Comparison of ENCODE assay signal across 1 cellular context in the genomic region with DNA sequence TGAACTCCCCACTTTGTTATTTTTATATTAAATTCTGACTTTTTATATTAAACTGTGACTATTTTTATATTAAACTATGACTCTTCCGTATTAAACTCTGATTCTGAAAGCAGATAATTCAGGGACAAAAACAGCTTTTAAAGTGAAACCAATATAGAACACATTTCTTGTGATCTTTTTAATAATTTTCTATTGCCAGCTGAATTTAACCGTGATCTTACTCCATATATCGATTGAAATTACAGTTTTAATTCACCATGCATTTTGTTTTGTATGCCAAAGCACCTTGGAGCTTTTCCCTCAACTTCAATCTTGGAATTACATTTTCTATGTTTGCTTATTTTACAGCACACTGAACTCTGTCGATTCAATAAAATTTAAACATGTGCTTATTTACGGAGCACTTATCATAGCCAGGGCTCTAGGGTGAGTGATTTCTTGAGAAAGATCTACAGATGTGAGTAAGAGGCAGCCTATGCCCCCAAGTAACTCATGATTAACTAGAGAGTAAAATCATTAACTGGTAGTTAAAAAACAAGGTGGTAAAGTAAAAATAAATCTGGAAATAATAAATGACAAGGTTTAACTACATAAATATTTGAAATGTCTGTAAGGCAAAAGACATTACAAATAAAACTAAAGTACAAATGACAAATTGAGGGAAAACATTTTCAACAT.
TF ChIP-seq lines count a peak whose summit lies in the region.

No MANE protein-coding gene starts in this region.

TF ChIP-seq in SK-N-SH treated with all-trans-retinoic acid at 6 μM for 48 hours, 23 proteins besides CTCF, POLR2A, EP300 and RAD21 (continued from another document):
- TF ChIP-seq, protein P1, sequence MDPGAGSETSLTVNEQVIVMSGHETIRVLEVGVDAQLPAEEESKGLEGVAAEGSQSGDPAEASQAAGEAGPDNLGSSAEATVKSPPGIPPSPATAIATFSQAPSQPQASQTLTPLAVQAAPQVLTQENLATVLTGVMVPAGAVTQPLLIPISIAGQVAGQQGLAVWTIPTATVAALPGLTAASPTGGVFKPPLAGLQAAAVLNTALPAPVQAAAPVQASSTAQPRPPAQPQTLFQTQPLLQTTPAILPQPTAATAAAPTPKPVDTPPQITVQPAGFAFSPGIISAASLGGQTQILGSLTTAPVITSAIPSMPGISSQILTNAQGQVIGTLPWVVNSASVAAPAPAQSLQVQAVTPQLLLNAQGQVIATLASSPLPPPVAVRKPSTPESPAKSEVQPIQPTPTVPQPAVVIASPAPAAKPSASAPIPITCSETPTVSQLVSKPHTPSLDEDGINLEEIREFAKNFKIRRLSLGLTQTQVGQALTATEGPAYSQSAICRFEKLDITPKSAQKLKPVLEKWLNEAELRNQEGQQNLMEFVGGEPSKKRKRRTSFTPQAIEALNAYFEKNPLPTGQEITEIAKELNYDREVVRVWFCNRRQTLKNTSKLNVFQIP (CRISPR knock-in tag; IDR thresholded peaks at IDR 0.05; ENCODE audit: borderline replicate concordance, low read depth) = no peak
- TF ChIP-seq ARNTL (CRISPR knock-in tag; IDR thresholded peaks at IDR 0.05; ENCODE audit: borderline replicate concordance, low read depth) = no peak
- TF ChIP-seq ZFP30 (CRISPR knock-in tag; IDR thresholded peaks at IDR 0.05) = no peak
- no peak for TF ChIP-seq TOX (CRISPR knock-in tag; IDR thresholded peaks at IDR 0.05; ENCODE audit: borderline replicate concordance)
- TF ChIP-seq CSDC2 (CRISPR knock-in tag; IDR thresholded peaks at IDR 0.05) = no peak
- no peak for TF ChIP-seq ZNF70 (CRISPR knock-in tag; IDR thresholded peaks at IDR 0.05)
- TF ChIP-seq ZNF8 (CRISPR knock-in tag; IDR thresholded peaks at IDR 0.05) = no peak
- TF ChIP-seq ZFP3 (CRISPR knock-in tag; IDR thresholded peaks at IDR 0.05) = no peak
- no peak for TF ChIP-seq SNAI2 (CRISPR knock-in tag; IDR thresholded peaks at IDR 0.05)
- TF ChIP-seq PPARA (CRISPR knock-in tag; IDR thresholded peaks at IDR 0.05; ENCODE audit: borderline replicate concordance) = no peak
- TF ChIP-seq BACH2 (CRISPR knock-in tag; IDR thresholded peaks at IDR 0.05; ENCODE audit: borderline replicate concordance) = no peak
- TF ChIP-seq, protein P2, sequence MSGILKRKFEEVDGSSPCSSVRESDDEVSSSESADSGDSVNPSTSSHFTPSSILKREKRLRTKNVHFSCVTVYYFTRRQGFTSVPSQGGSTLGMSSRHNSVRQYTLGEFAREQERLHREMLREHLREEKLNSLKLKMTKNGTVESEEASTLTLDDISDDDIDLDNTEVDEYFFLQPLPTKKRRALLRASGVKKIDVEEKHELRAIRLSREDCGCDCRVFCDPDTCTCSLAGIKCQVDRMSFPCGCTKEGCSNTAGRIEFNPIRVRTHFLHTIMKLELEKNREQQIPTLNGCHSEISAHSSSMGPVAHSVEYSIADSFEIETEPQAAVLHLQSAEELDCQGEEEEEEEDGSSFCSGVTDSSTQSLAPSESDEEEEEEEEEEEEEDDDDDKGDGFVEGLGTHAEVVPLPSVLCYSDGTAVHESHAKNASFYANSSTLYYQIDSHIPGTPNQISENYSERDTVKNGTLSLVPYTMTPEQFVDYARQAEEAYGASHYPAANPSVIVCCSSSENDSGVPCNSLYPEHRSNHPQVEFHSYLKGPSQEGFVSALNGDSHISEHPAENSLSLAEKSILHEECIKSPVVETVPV (CRISPR knock-in tag; IDR thresholded peaks at IDR 0.05) = no peak
- no peak for TF ChIP-seq TCF4 (CRISPR knock-in tag; IDR thresholded peaks at IDR 0.05; ENCODE audit: borderline replicate concordance)
- no peak for TF ChIP-seq OSR1 (CRISPR knock-in tag; IDR thresholded peaks at IDR 0.05)
TF ChIP-seq in SK-N-SH treated with all-trans-retinoic acid at 6 μM for 48 hours: peak in this region for 0.
